Comparison of ENCODE assay signal across 9 cellular contexts in the genomic region with DNA sequence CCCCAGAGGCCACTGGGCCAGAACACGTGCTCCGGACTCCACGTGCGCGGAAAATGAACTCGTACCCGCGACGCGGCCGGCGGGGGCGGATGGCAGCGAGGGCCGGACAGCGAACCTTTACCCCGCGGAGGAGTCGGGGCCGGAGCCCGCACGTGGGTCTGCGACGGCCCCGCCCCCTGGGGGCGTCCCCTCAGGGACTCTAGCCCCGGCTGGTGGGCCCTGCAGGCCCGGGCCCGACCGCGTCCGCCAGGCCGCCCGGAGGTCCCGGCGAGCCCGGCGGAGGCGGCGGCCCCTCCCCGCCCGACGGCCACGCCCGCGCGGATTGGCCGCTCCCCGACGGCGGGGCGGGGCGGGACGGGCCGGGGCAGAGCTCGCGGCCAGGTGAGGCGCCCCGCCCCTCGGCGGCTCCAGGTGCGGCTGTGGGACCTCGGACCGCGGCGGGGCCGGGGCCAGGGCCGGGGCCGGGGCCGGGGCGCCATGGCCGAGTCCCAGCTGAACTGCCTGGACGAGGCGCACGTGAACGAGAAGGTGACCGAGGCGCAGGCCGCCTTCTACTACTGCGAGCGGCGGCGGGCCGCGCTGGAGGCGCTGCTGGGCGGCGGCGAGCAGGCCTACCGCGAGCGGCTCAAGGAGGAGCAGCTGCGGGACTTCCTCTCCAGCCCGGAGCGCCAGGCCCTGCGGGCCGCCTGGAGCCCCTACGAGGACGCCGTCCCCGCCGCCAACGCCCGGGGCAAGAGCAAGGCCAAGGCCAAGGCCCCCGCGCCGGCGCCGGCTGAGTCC. TPM values are rescaled to one million over a fixed set of nuclear protein-coding genes. Genes with fewer than 3 reads are reported as not detected.
A peak's percentile ranks its signal among the peaks of the same experiment; 100 is the strongest.
DNase-seq lines count a peak whose midpoint lies in the region; ATAC-seq and TF ChIP-seq lines count a peak whose summit lies in the region.
"Had no signal": no experiment of that assay in that cellular context is flagged by ENCODE, and none has a peak within 500 bp of the region (broad histone marks: within the 10 kb centered on the region; RNA-seq: fewer than 3 reads in every experiment).

A gene (plus strand): TSS at position 389 of the 780 bp plus-strand sequence. CDS start 89 bp downstream, at position 478.

- no peaks in the 10 kb centered on the region for H3K27me3 ChIP-seq in testis
- H3K27me3 ChIP-seq: SJSA1 had no signal

- intact Hi-C loops in left colon (cut with DNase I, micrococcal nuclease) (no loop called here), testis (cut with DNase I; ENCODE audit: low total_unique reads) (no loop called here)

- peaks cover 37% of the 10 kb centered on the region for H3K4me1 ChIP-seq in testis
- H3K4me1 ChIP-seq: SJSA1 had no signal

- no peaks in the 10 kb centered on the region for H3K36me3 ChIP-seq in testis (ENCODE audit: low read depth, missing control alignments)
- H3K36me3 ChIP-seq: SJSA1 had no signal

- peak; percentile 56 for DNase-seq in stimulated activated CD4-positive, alpha-beta T cell treated with anti-CD3 and anti-CD28 coated beads, Interleukin-12 subunit alpha, Interleukin-12 subunit beta, amount 100 ng/mL, for 4 hours
- no peak for DNase-seq in stimulated activated CD4-positive, alpha-beta T cell treated with anti-CD3 and anti-CD28 coated beads, Interleukin-1b, Interleukin-23, amount 100 ng/mL, for 48 hours
- DNase-seq in activated naive CD8-positive, alpha-beta T cell treated with anti-CD3 and anti-CD28 coated beads, Interleukin-2, amount 50 U/mL, for 16 hours (ENCODE audit: low read depth, low spot score): peak; percentile 19
- DNase-seq in left colon: peak; percentile 54 to 81
- peak; percentile 46 for DNase-seq in testis
- DNase-seq in GM19240 (ENCODE audit: insufficient read length, low spot score): no peak
- DNase-seq in NCI-H345 (lab: John Stamatoyannopoulos, UW): no peak

- peak within 1 kb of the TSS; percentile 76 to 94 for H3K27ac ChIP-seq in testis
- H3K27ac ChIP-seq: SJSA1 had no signal

- TF ChIP-seq CTCF in testis (IDR thresholded peaks at IDR 0.05): no peak

- peak within 1 kb of the TSS; percentile 50 to 56 for H3K4me3 ChIP-seq in testis
- H3K4me3 ChIP-seq: SJSA1 had no signal

- TF ChIP-seq POLR2A in testis (IDR thresholded peaks at IDR 0.05): no peak

- no peaks in the 10 kb centered on the region for H3K9me3 ChIP-seq in testis
- H3K9me3 ChIP-seq: SJSA1 had no signal

- ATAC-seq in left colon (peak; percentile 73), GM21786 (IDR thresholded peaks at IDR 0.05; ENCODE audit: unreplicated experiment) (no peak)

- 8% methylated on average over 51 of the region's 109 CpGs; no CpG with 5 or more reads in 1 of the 2 donors for WGBS in testis, 2 donors

RNA-seq across cellular contexts. Expression of the gene that starts here (rescaled TPM):
- total RNA-seq in left colon (10 to 100 TPM; 35.3 to 44.3 TPM), testis (10 to 100 TPM; 30.2 to 41.1 TPM)
- 57.7 TPM for polyA plus RNA-seq in testis (ENCODE audit: insufficient read depth, low read depth, low replicate concordance)
- total RNA-seq: SJSA1 had no signal

Comparison
In these comparisons a context has a peak if more than half of its experiments do, and no peak if none do; other contexts are left out.
1. DNase-seq: peak in stimulated activated CD4-positive, alpha-beta T cell treated with anti-CD3 and anti-CD28 coated beads, Interleukin-12 subunit alpha, Interleukin-12 subunit beta, amount 100 ng/mL, for 4 hours (single experiment), activated naive CD8-positive, alpha-beta T cell treated with anti-CD3 and anti-CD28 coated beads, Interleukin-2, amount 50 U/mL, for 16 hours (single experiment), left colon (2 of 2) and testis (single experiment); none in stimulated activated CD4-positive, alpha-beta T cell treated with anti-CD3 and anti-CD28 coated beads, Interleukin-1b, Interleukin-23, amount 100 ng/mL, for 48 hours (single experiment), GM19240 (single experiment) and NCI-H345 (single experiment).